8 cellular contexts compared by ENCODE assay signal in genomic region chr4:8393593-8394038, GRCh38. TPM values are rescaled to one million over a fixed set of nuclear protein-coding genes. Genes with fewer than 3 reads are reported as not detected.
DNase-seq lines count a peak whose midpoint lies in the region; ATAC-seq and TF ChIP-seq lines count a peak whose summit lies in the region.

No MANE protein-coding gene starts in this region.

- H3K4me3 ChIP-seq in AG09309 (ENCODE audit: control insufficient read depth, low read depth, low read length), result no peak overlapping the region
- H3K4me3 ChIP-seq in fibroblast of the aortic adventitia (ENCODE audit: low read depth, low read length), result no peak overlapping the region

- no peak for ATAC-seq in GM18520 (IDR thresholded peaks at IDR 0.05; ENCODE audit: unreplicated experiment)

- peak; percentile 98 for DNase-seq in AG09309 (ENCODE audit: low read depth)
- peak; percentile 97 for DNase-seq in RPMI7951 (ENCODE audit: low read depth)
- DNase-seq in fibroblast of the aortic adventitia (ENCODE audit: low read depth), result peak; percentile 98
- peak in 46 of 56 donors; percentile 5 to 83 (median 52) for DNase-seq in nucleus accumbens (lab: John Stamatoyannopoulos, UW)
- no peak for DNase-seq in posterior vena cava (ENCODE audit: low spot score)
- DNase-seq in NAMALWA (ENCODE audit: low spot score), result no peak
- DNase-seq in mesenteric fat pad (ENCODE audit: low spot score), result no peak

- peak; percentile 39 for TF ChIP-seq CTCF in AG09309 (IDR thresholded peaks at IDR 0.05; ENCODE audit: control insufficient read depth, insufficient read depth, low read depth, low read length, missing control alignments)
- TF ChIP-seq CTCF in fibroblast of the aortic adventitia (IDR thresholded peaks at IDR 0.05; ENCODE audit: insufficient read depth, low read length), result peak; percentile 55

- intact Hi-C loops in posterior vena cava (cut with DNase I), result loop anchor here in 1 of 2 donors (10.0 kb wide), 1 partner anchor 69 kb away; no protein-coding TSS in a partner anchor

RNA-seq across cellular contexts. Expression of gene ACOX3, which starts 46.9 kb away (rescaled TPM):
- 10.7 and 12.6 TPM in 2 replicates for total RNA-seq in RPMI7951 (2014; rRNA removed; shearing (Covaris generic))
- total RNA-seq in fibroblast of the aortic adventitia (ENCODE audit: low replicate concordance), result 22.3 and 26.9 TPM in 2 replicates
- total RNA-seq in posterior vena cava, result 10 to 100 TPM; 29.7 to 36.8 TPM
- 29.1 TPM for total RNA-seq in mesenteric fat pad

RNA-seq across cellular contexts. Expression of gene TRMT44, which starts 47.0 kb away (rescaled TPM):
- total RNA-seq in RPMI7951 (2014; rRNA removed; shearing (Covaris generic)), result 7.8 and 9.6 TPM in 2 replicates
- total RNA-seq in fibroblast of the aortic adventitia (ENCODE audit: low replicate concordance), result 10.8 and 18.9 TPM in 2 replicates
- 10 to 100 TPM; 14.2 to 15.5 TPM for total RNA-seq in posterior vena cava
- total RNA-seq in mesenteric fat pad, result 23.3 TPM

Comparison
In these comparisons a context has a peak if more than half of its experiments do, and no peak if none do; other contexts are left out.
1. DNase-seq: peak in AG09309 (single experiment), RPMI7951 (single experiment), fibroblast of the aortic adventitia (single experiment) and nucleus accumbens (46 of 56); none in posterior vena cava (single experiment), NAMALWA (single experiment) and mesenteric fat pad (single experiment).